ENCODE assay signal across 23 cellular contexts in the genomic region with DNA sequence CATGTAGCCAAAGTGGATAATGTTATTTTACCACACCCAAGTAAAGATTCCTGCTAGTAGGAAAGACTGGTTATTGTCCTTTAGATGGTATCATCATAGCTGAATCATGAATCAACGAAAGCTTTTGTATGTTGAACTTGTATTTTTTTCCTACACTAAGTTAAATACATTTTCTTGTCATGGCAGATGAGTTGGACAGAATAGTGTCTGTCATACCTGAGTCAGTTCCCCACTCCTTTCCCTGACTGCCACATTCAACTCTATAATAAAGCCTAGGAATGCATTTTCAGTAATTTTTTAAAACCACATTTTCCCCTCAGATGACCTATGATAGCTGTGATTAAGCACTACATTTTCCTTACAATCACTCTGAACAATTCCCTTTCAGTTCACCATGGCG. TPM values are rescaled to one million over a fixed set of nuclear protein-coding genes. Genes with fewer than 3 reads are reported as not detected.
DNase-seq lines count a peak whose midpoint lies in the region; ATAC-seq and TF ChIP-seq lines count a peak whose summit lies in the region.
"Had no signal": no experiment of that assay in that cellular context is flagged by ENCODE, and none has a peak within 500 bp of the region (broad histone marks: within the 10 kb centered on the region; RNA-seq: fewer than 3 reads in every experiment).

No MANE protein-coding gene starts in this region.

- H3K9me3 ChIP-seq in PC-3 (ENCODE audit: low read length) (no peaks in the 10 kb centered on the region), spleen (no peaks in the 10 kb centered on the region)
- H3K9me3 ChIP-seq: gastrocnemius medialis, left ventricle myocardium inferior, neutrophil had no signal

- H3K4me3 ChIP-seq in PC-3 (ENCODE audit: low read length) (peak overlapping the region; percentile 11; the same call in 1 of the 2 replicates), astrocyte of the spinal cord (ENCODE audit: low read depth, low read length) (no peak overlapping the region), spleen (no peak overlapping the region)
- H3K4me3 ChIP-seq: gastrocnemius medialis, left ventricle myocardium inferior had no signal

- peaks cover 29% of the 10 kb centered on the region for H3F3A ChIP-seq in PC-3 (ENCODE audit: low read length, unreplicated experiment)

- no peak overlapping the region for H3K27ac Mint-ChIP-seq in chondrocyte (ENCODE audit: unreplicated experiment)
- H3K27ac Mint-ChIP-seq: activated CD4-positive, alpha-beta T cell treated with anti-CD3 and anti-CD28 coated beads, Interleukin-2, amount 10 ng/mL, durations not matched to agents 7 days and 5 days; CD4-positive, alpha-beta memory T cell; endodermal cell; stimulated activated naive CD8-positive, alpha-beta T cell treated with anti-CD3 and anti-CD28 coated beads, Interleukin-15, amount 100 ng/mL, for 72 hours had no signal

- peaks cover 48% of the 10 kb centered on the region for H3K4me1 ChIP-seq in PC-3 (ENCODE audit: insufficient read depth, low read length)
- H3K4me1 ChIP-seq in spleen, result no peaks in the 10 kb centered on the region
- H3K4me1 ChIP-seq: gastrocnemius medialis, left ventricle myocardium inferior had no signal

- 66 to 77% (median 71%) methylated on average over 2 of the region's 2 CpGs for WGBS in spleen, 5 donors

- ATAC-seq in PC-3 (peak; percentile 91), HG02840 (IDR thresholded peaks at IDR 0.05; ENCODE audit: low FRiP score, unreplicated experiment) (no peak)
- ATAC-seq: gastrocnemius medialis; right cardiac atrium; stimulated activated naive CD8-positive, alpha-beta T cell treated with anti-CD3 and anti-CD28 coated beads, Interleukin-15, amount 100 ng/mL, for 72 hours had no signal

- DNase-seq in EH (ENCODE audit: low read depth) (peak; percentile 74), PC-3 (peak; percentile 100), astrocyte of the spinal cord (ENCODE audit: low read depth, low spot score) (peak; percentile 24), kidney tubule cell (ENCODE audit: low spot score) (peak; percentile 80), chondrocyte (ENCODE audit: low spot score) (no peak), midbrain (lab: John Stamatoyannopoulos, UW) (no peak), spleen (no peak)
- DNase-seq: activated CD4-positive, alpha-beta T cell treated with anti-CD3 and anti-CD28 coated beads, Interleukin-2, amount 10 ng/mL, durations not matched to agents 7 days and 5 days; activated CD8-positive, alpha-beta memory T cell treated with anti-CD3 and anti-CD28 coated beads, Interleukin-2, amount 50 U/mL, for 48 hours; activated naive CD4-positive, alpha-beta T cell; anterior cingulate cortex; CD4-positive, alpha-beta memory T cell; DMS79 treated with DMSO at 0.1 percent for 48 hours; endodermal cell; gastrocnemius medialis; left ventricle myocardium inferior; NCI-H1436 treated with DMSO at 0.1 percent for 48 hours; NCI-H2171; NCI-H748 treated with DMSO at 0.1 percent for 48 hours; right cardiac atrium; stimulated activated naive CD8-positive, alpha-beta T cell treated with anti-CD3 and anti-CD28 coated beads, Interleukin-15, amount 100 ng/mL, for 72 hours had no signal

- H3K27me3 ChIP-seq in PC-3 (ENCODE audit: low read length), result no peaks in the 10 kb centered on the region
- peaks cover 0 to 53% (median 6%) of the 10 kb centered on the region in 7 donors for H3K27me3 ChIP-seq in spleen (replicated peaks in 1 of 7)

- H3K27ac ChIP-seq in PC-3 (ENCODE audit: low read length) (peak overlapping the region; percentile 73), spleen (no peak overlapping the region)
- H3K27ac ChIP-seq: gastrocnemius medialis, left ventricle myocardium inferior, neutrophil had no signal

- H3K9me3 Mint-ChIP-seq in chondrocyte (ENCODE audit: low read depth), result no peaks in the 10 kb centered on the region
- H3K9me3 Mint-ChIP-seq: CD4-positive, alpha-beta memory T cell; endodermal cell had no signal

- BruUV-seq in PC-3 (replicated peaks; lab: Mats Ljungman, UMichigan), result no TSS peak

- no peaks in the 10 kb centered on the region for H3K36me3 Mint-ChIP-seq in chondrocyte (ENCODE audit: low read depth)
- H3K36me3 Mint-ChIP-seq: CD4-positive, alpha-beta memory T cell had no signal

- TF ChIP-seq CTCF in PC-3 (conservative IDR thresholded peaks at IDR 0.05; ENCODE audit: low read depth, low read length) (no peak), astrocyte of the spinal cord (IDR thresholded peaks at IDR 0.05; ENCODE audit: low read depth, low read length) (no peak), chondrocyte (IDR thresholded peaks at IDR 0.05) (no peak), spleen (IDR thresholded peaks at IDR 0.05 in 8 of 11, conservative IDR thresholded peaks at IDR 0.05 in 3 of 11) (no peak)

- peak overlapping the region; percentile 55 for H3K4me2 ChIP-seq in PC-3 (ENCODE audit: low read length)

- no peaks in the 10 kb centered on the region for H3K4me1 Mint-ChIP-seq in chondrocyte (ENCODE audit: low read depth)
- H3K4me1 Mint-ChIP-seq: activated CD4-positive, alpha-beta T cell treated with anti-CD3 and anti-CD28 coated beads, Interleukin-2, amount 10 ng/mL, durations not matched to agents 7 days and 5 days; CD4-positive, alpha-beta memory T cell; endodermal cell; stimulated activated naive CD8-positive, alpha-beta T cell treated with anti-CD3 and anti-CD28 coated beads, Interleukin-15, amount 100 ng/mL, for 72 hours had no signal

- POLR2A ChIA-PET in PC-3 (lab: Charles Lee; ENCODE audit: unreplicated experiment), result interaction anchor here (0.5 to 1.4 kb wide), 4 partner anchors 11 to 178 kb away, joined by 3 to 33 read pairs (median 18); no protein-coding TSS in a partner anchor

- no peaks in the 10 kb centered on the region for H3K79me2 ChIP-seq in PC-3 (ENCODE audit: low read length)

- TF ChIP-seq POLR2A in spleen (IDR thresholded peaks at IDR 0.05), result no peak

- intact Hi-C loops in PC-3 (cut with micrococcal nuclease), result loop anchor here (1.0 to 10.0 kb wide), 8 partner anchors 11 to 1263 kb away; no protein-coding TSS in a partner anchor
- intact Hi-C loops in spleen (cut with DNase I; ENCODE audit: low total_unique reads), result no loop called here

- peak overlapping the region; percentile 68 for H3K9ac ChIP-seq in PC-3 (ENCODE audit: low read length)

- H4K20me1 ChIP-seq in PC-3 (ENCODE audit: low read length), result no peaks in the 10 kb centered on the region

- H3K27me3 Mint-ChIP-seq in chondrocyte (ENCODE audit: low read depth), result peaks cover 12% of the 10 kb centered on the region

- H3K36me3 ChIP-seq in PC-3 (ENCODE audit: low read depth, low read length) (no peaks in the 10 kb centered on the region), spleen (no peaks in the 10 kb centered on the region)
- H3K36me3 ChIP-seq: gastrocnemius medialis, left ventricle myocardium inferior, neutrophil had no signal

- H2AFZ ChIP-seq in PC-3 (ENCODE audit: low read length), result no peak overlapping the region

- no peak overlapping the region for H3K4me3 Mint-ChIP-seq in chondrocyte (ENCODE audit: unreplicated experiment)
- H3K4me3 Mint-ChIP-seq: activated CD4-positive, alpha-beta T cell treated with anti-CD3 and anti-CD28 coated beads, Interleukin-2, amount 10 ng/mL, durations not matched to agents 7 days and 5 days; CD4-positive, alpha-beta memory T cell; endodermal cell; stimulated activated naive CD8-positive, alpha-beta T cell treated with anti-CD3 and anti-CD28 coated beads, Interleukin-15, amount 100 ng/mL, for 72 hours had no signal

- in situ Hi-C loops in astrocyte of the spinal cord (cut with HindIII; ENCODE audit: low sequenced_read_pairs), result no loop called here

- CTCF ChIA-PET in PC-3 (lab: Charles Lee), result interaction anchor here (1.0 to 1.8 kb wide), 5 partner anchors 9 to 891 kb away, joined by 3 to 15 read pairs (median 4); partner anchors contain the start of gene PTHLH

- H3K9me2 ChIP-seq in PC-3 (replicated peaks; ENCODE audit: low read length), result no peaks in the 10 kb centered on the region

RNA-seq across cellular contexts. Expression of gene PTHLH, which starts 9.3 kb away (rescaled TPM):
- 383 and 414 TPM in 2 replicates for total RNA-seq in PC-3 (2014; rRNA removed)
- 1.1 to 1.8 TPM (median 1.3 TPM) in 3 replicates for total RNA-seq in chondrocyte
- total RNA-seq in spleen, result 1 to 10 TPM in 6 of 7 donors, not detected in 1; 1.0 to 3.2 (median 2.4) TPM
- polyA plus RNA-seq in spleen, result under 1 TPM; 0.30 to 0.45 (median 0.33) TPM
- total RNA-seq: activated CD4-positive, alpha-beta T cell treated with anti-CD3 and anti-CD28 coated beads, Interleukin-2, amount 10 ng/mL, durations not matched to agents 7 days and 5 days; CD4-positive, alpha-beta memory T cell; endodermal cell had no signal
- polyA plus RNA-seq: CD4-positive, alpha-beta memory T cell had no signal

Comparison
In these comparisons a context has a peak if more than half of its experiments do, and no peak if none do; other contexts are left out.
1. DNase-seq: peak in EH (single experiment), PC-3 (single experiment), astrocyte of the spinal cord (single experiment) and kidney tubule cell (single experiment); none in chondrocyte (single experiment), midbrain (single experiment) and spleen (single experiment).
2. RNA of gene PTHLH, which starts 9.3 kb away (total RNA-seq): 383 to 414 TPM in PC-3; 1.0 to 3.2 TPM in spleen and 1.1 to 1.8 TPM in chondrocyte; every median in the first group is over 10 times any median in the second.